Comparison of ENCODE assay signal across 8 cellular contexts in the genomic region with DNA sequence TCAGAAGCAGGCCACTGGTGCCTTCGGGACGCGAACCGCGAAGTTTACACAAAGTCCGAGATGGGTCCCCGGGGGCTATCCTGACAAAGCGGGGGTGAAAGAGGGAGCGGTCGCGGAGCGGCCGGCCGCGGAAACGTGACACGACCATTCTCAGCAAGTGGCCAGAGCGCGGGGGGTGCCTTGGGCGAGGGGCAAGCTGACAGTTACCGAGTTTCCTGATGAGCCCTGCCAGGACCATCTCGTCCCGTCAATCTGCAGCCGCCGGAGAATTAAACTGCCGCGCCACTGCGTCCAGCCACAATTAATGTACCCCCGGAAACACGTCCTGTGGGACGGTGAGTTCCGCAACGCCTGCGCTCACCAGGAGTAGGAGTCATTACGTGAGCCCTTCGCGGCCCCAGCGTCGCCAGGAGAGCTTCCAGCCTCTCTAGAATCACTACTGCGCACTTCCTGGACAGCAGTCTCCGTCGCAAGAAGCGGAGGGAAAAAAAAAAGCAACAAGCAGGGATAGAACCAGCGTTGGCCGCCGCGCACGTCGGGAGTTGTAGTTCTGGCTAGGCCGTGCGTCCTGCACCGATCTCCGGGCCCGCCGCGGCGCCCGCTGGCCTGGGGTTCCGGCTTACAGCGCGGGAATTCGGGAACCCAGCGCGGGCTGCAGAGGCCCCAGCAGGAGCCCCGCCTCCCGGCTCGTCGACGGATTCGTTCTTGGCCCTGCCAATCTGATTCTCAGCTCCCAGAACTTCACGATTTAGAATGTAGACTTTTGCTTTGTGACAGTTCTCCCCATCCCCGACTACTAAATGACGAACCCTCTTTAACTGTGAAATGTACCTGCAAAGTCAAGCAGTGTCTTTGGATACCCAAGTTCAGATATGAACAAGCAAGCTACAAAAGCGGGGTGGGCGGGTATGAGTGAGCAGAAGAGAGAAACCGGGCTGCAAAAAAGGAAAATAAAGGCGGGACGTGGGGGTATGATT. TPM values are rescaled to one million over a fixed set of nuclear protein-coding genes. Genes with fewer than 3 reads are reported as not detected.
DNase-seq lines count a peak whose midpoint lies in the region; ATAC-seq and TF ChIP-seq lines count a peak whose summit lies in the region.

A gene with protein sequence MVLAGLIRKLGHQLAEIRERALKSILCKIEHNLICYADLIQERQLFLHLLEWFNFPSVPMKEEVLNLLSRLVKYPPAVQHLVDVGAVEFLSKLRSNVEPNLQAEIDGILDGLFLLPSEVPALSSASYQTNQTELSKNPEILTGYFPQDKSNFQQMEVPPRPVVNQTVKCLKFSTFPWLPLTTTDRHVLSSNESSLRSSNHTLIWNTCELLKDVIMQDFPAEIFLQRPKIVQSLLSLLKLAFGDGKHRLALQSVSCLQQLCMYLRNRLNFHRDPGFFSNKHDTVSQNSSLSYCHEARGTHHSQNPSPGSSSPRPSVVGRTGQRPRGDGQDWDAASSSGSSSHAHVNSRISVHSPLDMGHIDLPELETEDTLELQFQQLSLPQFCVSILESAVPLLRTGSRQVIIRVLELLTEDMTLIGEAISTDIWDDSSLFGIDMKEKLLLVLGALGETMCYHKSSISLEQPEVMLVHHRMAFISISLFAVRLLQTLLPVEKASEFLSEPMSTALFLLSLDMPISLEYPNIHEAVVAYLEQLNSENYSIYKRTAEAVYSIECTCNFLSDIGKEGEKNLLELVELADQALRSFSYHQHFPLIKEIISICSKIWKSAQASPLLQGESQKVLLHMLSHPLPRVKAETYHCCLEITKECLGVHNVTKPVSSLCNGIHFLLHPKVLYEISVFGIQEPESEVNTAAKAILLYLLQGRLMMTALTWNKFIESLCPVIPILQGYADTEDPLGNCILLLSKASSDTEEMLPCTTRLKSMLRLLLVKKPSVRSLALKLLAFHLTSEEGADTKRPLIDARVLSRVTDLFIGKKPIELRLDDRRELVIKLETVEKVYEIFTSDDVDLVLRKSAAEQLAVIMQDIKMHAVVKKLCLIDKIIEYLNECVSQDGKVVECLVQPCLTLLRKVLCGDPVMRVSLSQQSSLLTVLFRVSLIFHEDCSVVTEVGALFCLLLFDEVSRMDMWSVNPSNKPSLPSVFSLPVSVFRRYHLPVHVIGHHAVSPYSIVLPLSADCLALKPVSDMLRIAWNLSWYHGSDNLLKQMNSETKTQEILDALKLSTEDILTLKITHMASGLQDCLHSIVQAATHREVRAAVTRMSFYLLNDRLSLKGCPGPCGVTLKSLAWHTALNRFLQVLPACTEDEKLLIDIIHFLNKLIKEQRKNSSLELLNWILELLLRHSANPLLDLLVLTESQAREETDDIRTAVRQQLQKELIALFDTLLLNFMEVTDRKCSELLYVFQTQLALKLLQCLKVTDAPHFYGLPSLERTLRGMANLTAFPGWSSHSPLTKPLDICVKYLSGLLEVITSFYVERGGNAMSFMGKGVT (N-terminal part only) (minus strand): TSS at position 267 of the 977 bp plus-strand sequence. CDS start 29 bp downstream, at position 238.

- no peaks in the 10 kb centered on the region for H3K9me3 ChIP-seq in testis

- TF ChIP-seq CTCF in omental fat pad (IDR thresholded peaks at IDR 0.05) (no peak), testis (IDR thresholded peaks at IDR 0.05) (no peak)

- H3K36me3 Mint-ChIP-seq in activated naive CD4-positive, alpha-beta T cell treated with anti-CD3 and anti-CD28 coated beads, Interleukin-2, amount 50 U/mL, for 72 hours, result peaks cover 0 to 21% of the 10 kb centered on the region in 2 donors

- TF ChIP-seq POLR2A in testis (IDR thresholded peaks at IDR 0.05), result no peak

- H3K4me3 ChIP-seq in GM08714 (ENCODE audit: low read length) (peak within 1 kb of the TSS; percentile 90), testis (peak within 1 kb of the TSS; percentile 89 to 93)

- H3K27ac ChIP-seq in testis, result peak within 1 kb of the TSS; percentile 90 to 93

- intact Hi-C loops in testis (cut with DNase I; ENCODE audit: low total_unique reads), result no loop called here

- no peaks in the 10 kb centered on the region for H3K9me3 Mint-ChIP-seq in activated naive CD4-positive, alpha-beta T cell treated with anti-CD3 and anti-CD28 coated beads, Interleukin-2, amount 50 U/mL, for 72 hours

- H3K4me1 ChIP-seq in testis, result no peaks in the 10 kb centered on the region

- no peaks in the 10 kb centered on the region for H3K36me3 ChIP-seq in testis (ENCODE audit: low read depth, missing control alignments)

- H3K27ac Mint-ChIP-seq in activated naive CD4-positive, alpha-beta T cell treated with anti-CD3 and anti-CD28 coated beads, Interleukin-2, amount 50 U/mL, for 72 hours, result peak within 1 kb of the TSS; percentile 98 to 99

- peak; percentile 97 for ATAC-seq in HG02610 (IDR thresholded peaks at IDR 0.05; ENCODE audit: unreplicated experiment)
- peak; percentile 93 to 95 for ATAC-seq in activated naive CD4-positive, alpha-beta T cell treated with anti-CD3 and anti-CD28 coated beads, Interleukin-2, amount 50 U/mL, for 72 hours
- ATAC-seq in omental fat pad (ENCODE audit: low FRiP score), result peak; percentile 100

- DNase-seq in NCI-H1092 treated with DMSO at 0.1 percent for 48 hours (lab: John Stamatoyannopoulos, UW) (peak; percentile 98), SKM-1 (lab: John Stamatoyannopoulos, UW; ENCODE audit: unreplicated experiment) (peak; percentile 92), glomerular endothelial cell (ENCODE audit: extremely low read depth, low read depth, low spot score) (peak; percentile 77), omental fat pad (ENCODE audit: low spot score) (peak; percentile 63), testis (peak; percentile 94)
- DNase-seq in activated naive CD4-positive, alpha-beta T cell treated with anti-CD3 and anti-CD28 coated beads, Interleukin-2, amount 50 U/mL, for 72 hours (ENCODE audit: low spot score in 2 of 2), result peak; percentile 89 to 91

- H3K27me3 ChIP-seq in testis, result no peaks in the 10 kb centered on the region

- WGBS in testis, 2 donors, result 1% methylated on average over 43 to 78 of the region's 78 CpGs

RNA-seq across cellular contexts. Expression of the gene that starts here (rescaled TPM):
- total RNA-seq in activated naive CD4-positive, alpha-beta T cell treated with anti-CD3 and anti-CD28 coated beads, Interleukin-2, amount 50 U/mL, for 72 hours, result 10 to 100 TPM; 35.2 to 48.6 TPM
- total RNA-seq in glomerular endothelial cell (4.2 and 8.9 TPM in 2 replicates), omental fat pad (10 to 100 TPM in 3 of 4 donors, 1 to 10 TPM in 1; 9.7 to 23.5 (median 11.0) TPM), testis (10 to 100 TPM; 40.1 to 67.0 TPM)
- 23.1 TPM for polyA plus RNA-seq in testis (ENCODE audit: insufficient read depth, low read depth, low replicate concordance)

Comparison
In these comparisons a context has a peak if more than half of its experiments do, and no peak if none do; other contexts are left out.
1. Peak in every context shown above with its lines: DNase-seq, ATAC-seq, H3K4me3 ChIP-seq and H3K27ac ChIP-seq.